Comparison of ENCODE assay signal across 1 cellular context in genomic region chr18:62999392-62999791, GRCh38.
TF ChIP-seq lines count a peak whose summit lies in the region.

No MANE protein-coding gene starts in this region.

TF ChIP-seq in H1, 55 proteins besides CTCF, POLR2A, EP300 and RAD21 (continued from another document):
- no peak for TF ChIP-seq USF2 (IDR thresholded peaks at IDR 0.05; ENCODE audit: low read length)
- TF ChIP-seq TAF1 (IDR thresholded peaks at IDR 0.05; ENCODE audit: low read depth, low read length) = no peak
- no peak for TF ChIP-seq BCL11A (IDR thresholded peaks at IDR 0.05; ENCODE audit: low read depth in 2 of 2, low read length in 2 of 2)
- TF ChIP-seq RNF2 (IDR thresholded peaks at IDR 0.05; ENCODE audit: borderline replicate concordance, low read depth, low read length, missing control alignments, poor library complexity, severe bottlenecking) = no peak
